ENCODE assay signal across 26 cellular contexts in genomic region chr9:23766613-23767012, GRCh38. TPM values are rescaled to one million over a fixed set of nuclear protein-coding genes. Genes with fewer than 3 reads are reported as not detected.
"Had no signal": no experiment of that assay in that cellular context is flagged by ENCODE, and none has a peak within 500 bp of the region (broad histone marks: within the 10 kb centered on the region; RNA-seq: fewer than 3 reads in every experiment).

No MANE protein-coding gene starts in this region.

- H3K27me3 Mint-ChIP-seq: activated naive CD8-positive, alpha-beta T cell treated with anti-CD3 and anti-CD28 coated beads for 36 hours; brain; dendritic cell treated with granulocyte-macrophage colony-stimulating factor and Interleukin-4, amounts not matched to agents 40 ng/mL and 50 ng/mL, for 4 days; naive thymus-derived CD8-positive, alpha-beta T cell had no signal

- H3K4me3 Mint-ChIP-seq: activated naive CD8-positive, alpha-beta T cell treated with anti-CD3 and anti-CD28 coated beads for 36 hours; brain; dendritic cell treated with granulocyte-macrophage colony-stimulating factor and Interleukin-4, amounts not matched to agents 40 ng/mL and 50 ng/mL, for 4 days; endodermal cell; mesothelial cell of epicardium; naive thymus-derived CD8-positive, alpha-beta T cell; neural crest cell had no signal

- H3K4me1 ChIP-seq: adrenal gland, pancreas, prostate gland, spleen had no signal

- ATAC-seq: esophagus mucosa; naive thymus-derived CD8-positive, alpha-beta T cell; pancreas had no signal

- H3K9me3 Mint-ChIP-seq: activated naive CD8-positive, alpha-beta T cell treated with anti-CD3 and anti-CD28 coated beads for 36 hours; neural crest cell had no signal

- H3K27me3 ChIP-seq: adrenal gland, pancreas, spleen, transverse colon had no signal

- H3K36me3 Mint-ChIP-seq: activated naive CD8-positive, alpha-beta T cell treated with anti-CD3 and anti-CD28 coated beads for 36 hours; mesothelial cell of epicardium had no signal

- H3K4me1 Mint-ChIP-seq: activated naive CD8-positive, alpha-beta T cell treated with anti-CD3 and anti-CD28 coated beads for 36 hours; mesothelial cell of epicardium; naive thymus-derived CD8-positive, alpha-beta T cell had no signal

- H3K27ac Mint-ChIP-seq: activated naive CD8-positive, alpha-beta T cell treated with anti-CD3 and anti-CD28 coated beads for 36 hours; brain; dendritic cell treated with granulocyte-macrophage colony-stimulating factor and Interleukin-4, amounts not matched to agents 40 ng/mL and 50 ng/mL, for 4 days; endodermal cell; mesothelial cell of epicardium; naive thymus-derived CD8-positive, alpha-beta T cell had no signal

- H3K36me3 ChIP-seq: adrenal gland, pancreas, prostate gland, spleen, transverse colon had no signal

- H3K27ac ChIP-seq: adrenal gland, pancreas, prostate gland, spleen, transverse colon, VCaP had no signal

- DNase-seq: activated CD4-positive, alpha-beta T cell treated with anti-CD3 and anti-CD28 coated beads for 4 hours; activated CD4-positive, alpha-beta T cell treated with anti-CD3 and anti-CD28 coated beads, Interleukin-2, amount 50 U/mL, for 4 hours; activated CD8-positive, alpha-beta memory T cell treated with anti-CD3 and anti-CD28 coated beads for 24 hours; activated effector memory CD4-positive, alpha-beta T cell treated with Interleukin-2 at 50 U/mL for 16 hours; activated naive CD4-positive, alpha-beta T cell treated with Interleukin-2 at 50 U/mL for 16 hours; activated naive CD8-positive, alpha-beta T cell treated with anti-CD3 and anti-CD28 coated beads for 36 hours; adrenal gland; aorta; caudate nucleus; endodermal cell; foreskin fibroblast; naive thymus-derived CD8-positive, alpha-beta T cell; nucleus accumbens; pancreas; retina; spleen; stimulated activated naive CD4-positive, alpha-beta T cell treated with Interleukin-2 at 50 U/mL for 16 hours; transverse colon had no signal

- H3K9me3 ChIP-seq: adrenal gland, pancreas, prostate gland, transverse colon had no signal

- H3K4me3 ChIP-seq: adrenal gland, pancreas, prostate gland, spleen, transverse colon had no signal

RNA-seq across cellular contexts. Expression of gene ELAVL2, which starts 59.4 kb away (rescaled TPM):
- total RNA-seq: activated naive CD8-positive, alpha-beta T cell treated with anti-CD3 and anti-CD28 coated beads for 36 hours; naive thymus-derived CD8-positive, alpha-beta T cell; T-helper 1 cell treated with Interleukin-12 subunit alpha and Interleukin-12 subunit beta and Interleukin-4 antibody, amounts not matched to agents 30 ng/mL and 1 ng/mL, for 36 hours had no signal
- polyA plus RNA-seq: aorta; naive thymus-derived CD8-positive, alpha-beta T cell had no signal
